ENCODE assay signal across 7 cellular contexts in genomic region chr19:40571005-40571318, GRCh38. TPM values are rescaled to one million over a fixed set of nuclear protein-coding genes. Genes with fewer than 3 reads are reported as not detected.
A peak's percentile ranks its signal among the peaks of the same experiment; 100 is the strongest.
DNase-seq lines count a peak whose midpoint lies in the region; ATAC-seq and TF ChIP-seq lines count a peak whose summit lies in the region.

No MANE protein-coding gene starts in this region.

- DNase-seq in PC-3 (no peak), endothelial cell (ENCODE audit: low spot score) (no peak), skeletal muscle cell (ENCODE audit: low read depth) (no peak), AG20443 (ENCODE audit: low spot score) (no peak), retina (no peak)
- DNase-seq in stimulated activated naive CD4-positive, alpha-beta T cell treated with Interleukin-2 at 50 U/mL for 16 hours (lab: John Stamatoyannopoulos, UW), result no peak

- intact Hi-C loops in PC-3 (cut with micrococcal nuclease), result no loop called here

- no peak for TF ChIP-seq CTCF in PC-3 (conservative IDR thresholded peaks at IDR 0.05; ENCODE audit: low read depth, low read length)
- peak; percentile 4 for TF ChIP-seq CTCF in endothelial cell (IDR thresholded peaks at IDR 0.05; ENCODE audit: unreplicated experiment)

- H3K4me1 ChIP-seq in PC-3 (ENCODE audit: insufficient read depth, low read length), result peaks cover 6% of the 10 kb centered on the region

- peak overlapping the region; percentile 24; the same call in 1 of the 2 replicates for H3K4me2 ChIP-seq in PC-3 (ENCODE audit: low read length)

- no peaks in the 10 kb centered on the region for H3K9me3 Mint-ChIP-seq in endothelial cell (ENCODE audit: unreplicated experiment)

- H3K36me3 Mint-ChIP-seq in endothelial cell (ENCODE audit: low read depth, unreplicated experiment), result no peaks in the 10 kb centered on the region

- no peak overlapping the region for H3K4me3 ChIP-seq in PC-3 (ENCODE audit: low read length)
- peak overlapping the region; percentile 13 for H3K4me3 ChIP-seq in skeletal muscle cell (ENCODE audit: low read depth, low read length)

- BruUV-seq in PC-3 (replicated peaks; lab: Mats Ljungman, UMichigan), result no TSS peak

- peak overlapping the region; percentile 19 for H3K4me3 Mint-ChIP-seq in endothelial cell (ENCODE audit: unreplicated experiment)

- H3K36me3 ChIP-seq in PC-3 (ENCODE audit: low read depth, low read length), result no peaks in the 10 kb centered on the region

- H3K27ac ChIP-seq in PC-3 (ENCODE audit: low read length), result no peak overlapping the region

- no peaks in the 10 kb centered on the region for H3K79me2 ChIP-seq in PC-3 (ENCODE audit: low read length)

- H2AFZ ChIP-seq in PC-3 (ENCODE audit: low read length), result 0 out of 2 replicates have a peak overlapping the region, but pooled peaks have one; percentile 54

- H3K4me1 Mint-ChIP-seq in endothelial cell (ENCODE audit: unreplicated experiment), result peaks cover 9% of the 10 kb centered on the region

- no peak overlapping the region for H3K9ac ChIP-seq in PC-3 (ENCODE audit: low read length)

- no peaks in the 10 kb centered on the region for H3K9me2 ChIP-seq in PC-3 (replicated peaks; ENCODE audit: low read length)

- POLR2A ChIA-PET in PC-3 (lab: Charles Lee; ENCODE audit: unreplicated experiment), result interaction anchor here (0.7 kb wide), 1 partner anchor 137 kb away, joined by 19 read pairs; no protein-coding TSS in a partner anchor

- peaks cover 27% of the 10 kb centered on the region for H3K27me3 Mint-ChIP-seq in endothelial cell (ENCODE audit: unreplicated experiment)

- no peak overlapping the region for H3K27ac Mint-ChIP-seq in endothelial cell (ENCODE audit: unreplicated experiment)

- CTCF ChIA-PET in PC-3 (lab: Charles Lee), result interaction anchor here (0.5 kb wide), 1 partner anchor 22 kb away, joined by 3 read pairs; no protein-coding TSS in a partner anchor

- no peaks in the 10 kb centered on the region for H4K20me1 ChIP-seq in PC-3 (ENCODE audit: low read length)

- ATAC-seq in GM18858 (IDR thresholded peaks at IDR 0.05; ENCODE audit: unreplicated experiment) (peak; percentile 30), PC-3 (no peak)

- H3K9me3 ChIP-seq in PC-3 (ENCODE audit: low read length), result no peaks in the 10 kb centered on the region

- no peaks in the 10 kb centered on the region for H3K27me3 ChIP-seq in PC-3 (ENCODE audit: low read length)

- no peaks in the 10 kb centered on the region for H3F3A ChIP-seq in PC-3 (ENCODE audit: low read length, unreplicated experiment)

RNA-seq across cellular contexts. Expression of gene SHKBP1, which starts 5.7 kb away (rescaled TPM):
- total RNA-seq in PC-3 (2014; rRNA removed), result 43.0 and 63.2 TPM in 2 replicates
- total RNA-seq in endothelial cell (ENCODE audit: unreplicated experiment), result 84.6 TPM

RNA-seq across cellular contexts. Expression of gene LTBP4, which starts 30.2 kb away (rescaled TPM):
- total RNA-seq in PC-3 (2014; rRNA removed) (8.9 and 16.7 TPM in 2 replicates), endothelial cell (ENCODE audit: unreplicated experiment) (175 TPM)
